In the genomic region with DNA sequence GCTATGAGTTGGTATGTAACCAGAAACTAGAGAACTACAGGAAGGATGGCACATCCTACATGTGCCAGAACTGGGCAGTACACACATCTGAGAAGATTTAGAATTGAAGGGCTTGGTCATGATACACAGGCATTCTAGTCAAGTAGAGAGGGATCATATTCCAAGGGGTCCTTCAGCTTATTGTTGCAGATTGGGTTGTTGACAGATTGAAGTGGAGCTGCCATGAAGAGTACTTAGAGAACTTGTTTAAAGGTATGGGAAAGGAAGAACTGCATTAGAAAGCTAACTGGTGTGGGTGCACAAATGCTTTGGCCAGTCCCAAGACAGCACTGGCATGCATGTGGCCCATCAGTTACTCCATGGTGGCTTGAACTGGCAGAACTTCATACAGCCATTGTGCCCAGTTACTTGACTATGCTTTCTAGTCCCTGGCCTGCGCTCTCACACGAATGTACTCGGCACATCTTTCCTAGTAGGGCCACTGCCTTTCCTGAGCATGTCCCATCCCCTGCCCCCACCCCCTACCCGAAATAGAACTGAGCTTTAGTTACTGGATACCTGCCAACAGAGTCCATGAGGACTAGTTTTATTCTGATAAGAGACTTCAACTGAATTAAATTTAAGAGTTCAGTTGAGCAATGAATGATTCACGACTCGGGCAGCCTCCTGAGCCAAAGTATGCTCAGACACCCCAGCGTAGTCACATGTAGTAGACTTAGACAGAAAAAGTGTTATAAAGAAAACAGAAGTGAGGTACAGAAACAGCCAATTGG, we compare ENCODE assay signal across 16 cellular contexts.
DNase-seq lines count a peak whose midpoint lies in the region; ATAC-seq, FAIRE-seq and TF ChIP-seq lines count a peak whose summit lies in the region.
"Had no signal": no experiment of that assay in that cellular context is flagged by ENCODE, and none has a peak within 500 bp of the region (broad histone marks: within the 10 kb centered on the region; RNA-seq: fewer than 3 reads in every experiment).

No MANE protein-coding gene starts in this region.

- ATAC-seq in left ventricle myocardium superior (peak; percentile 94), HG02981 (IDR thresholded peaks at IDR 0.05; ENCODE audit: unreplicated experiment) (no peak)

- DNase-seq in A172 (ENCODE audit: low spot score) (peak; percentile 38), LHCN-M2 (ENCODE audit: low read depth) (peak; percentile 48), astrocyte (ENCODE audit: low read depth) (peak; percentile 67), left ventricle myocardium superior (peak; percentile 55), small intestine (no peak), nephron progenitor cell (no peak)
- DNase-seq in stimulated activated CD4-positive, alpha-beta T cell treated with anti-CD3 and anti-CD28 coated beads, Interleukin-2, amount 100 ng/mL, for 24 hours, result no peak
- DNase-seq: activated CD4-positive, alpha-beta T cell treated with anti-CD3 and anti-CD28 coated beads for 4 hours; Caco-2; H9; NCI-H1417 treated with DMSO at 0.1 percent for 48 hours; NCI-H748 treated with DMSO at 0.1 percent for 48 hours; ovary had no signal

- H2AFZ ChIP-seq in astrocyte (ENCODE audit: low read depth, low read length), result no peak overlapping the region

- no peaks in the 10 kb centered on the region for H4K20me1 ChIP-seq in astrocyte (ENCODE audit: insufficient read depth, low read length)

- H3K4me1 Mint-ChIP-seq in astrocyte (ENCODE audit: low read depth, unreplicated experiment), result peaks cover 1% of the 10 kb centered on the region
- H3K4me1 Mint-ChIP-seq in nephron progenitor cell, result no peaks in the 10 kb centered on the region
- H3K4me1 Mint-ChIP-seq: H9 had no signal

- H3K4me1 ChIP-seq in astrocyte (ENCODE audit: insufficient read depth, low read length) (peaks cover 3% of the 10 kb centered on the region), small intestine (ENCODE audit: control insufficient read depth in 2 of 2, insufficient read depth in 1 of 2, low read depth in 1 of 2, low read length in 1 of 2) (no peaks in the 10 kb centered on the region)

- peaks cover 8% of the 10 kb centered on the region for H3K9me3 Mint-ChIP-seq in astrocyte (ENCODE audit: unreplicated experiment)
- H3K9me3 Mint-ChIP-seq in nephron progenitor cell, result no peaks in the 10 kb centered on the region
- H3K9me3 Mint-ChIP-seq: dendritic cell treated with granulocyte-macrophage colony-stimulating factor and Interleukin-4, amounts not matched to agents 40 ng/mL and 50 ng/mL, for 4 days; H9; T-helper 1 cell treated with Interleukin-12 subunit alpha and Interleukin-12 subunit beta and Interleukin-4 antibody, amounts not matched to agents 30 μg/mL and 1 μg/mL, for 36 hours had no signal

- no peaks in the 10 kb centered on the region for H3K79me2 ChIP-seq in astrocyte (ENCODE audit: insufficient read depth, low read length)

- no peak overlapping the region for H3K27ac ChIP-seq in astrocyte (ENCODE audit: low read depth, low read length)
- H3K27ac ChIP-seq in small intestine (ENCODE audit: low read depth in 1 of 2, low read length in 1 of 2), result no peak overlapping the region
- H3K27ac ChIP-seq: ovary had no signal

- H3K27ac Mint-ChIP-seq in astrocyte (ENCODE audit: unreplicated experiment) (no peak overlapping the region), nephron progenitor cell (no peak overlapping the region)
- H3K27ac Mint-ChIP-seq: dendritic cell treated with granulocyte-macrophage colony-stimulating factor and Interleukin-4, amounts not matched to agents 40 ng/mL and 50 ng/mL, for 4 days; H9; T-helper 1 cell treated with Interleukin-12 subunit alpha and Interleukin-12 subunit beta and Interleukin-4 antibody, amounts not matched to agents 30 μg/mL and 1 μg/mL, for 36 hours had no signal

- FAIRE-seq in astrocyte (lab: Jason Lieb, UNC) (no peak), small intestine (lab: Jason Lieb, UNC) (no peak)

- no peak overlapping the region for H3K4me3 ChIP-seq in astrocyte (ENCODE audit: insufficient read depth, low read depth, low read length)
- no peak overlapping the region for H3K4me3 ChIP-seq in small intestine (ENCODE audit: low read depth in 1 of 2, low read length in 2 of 2)
- H3K4me3 ChIP-seq: ovary had no signal

- H3K27me3 Mint-ChIP-seq in astrocyte (ENCODE audit: low read depth, unreplicated experiment), result peaks cover 54% of the 10 kb centered on the region
- peaks cover 38% of the 10 kb centered on the region for H3K27me3 Mint-ChIP-seq in nephron progenitor cell (ENCODE audit: low read depth, poor library complexity)
- H3K27me3 Mint-ChIP-seq: dendritic cell treated with granulocyte-macrophage colony-stimulating factor and Interleukin-4, amounts not matched to agents 40 ng/mL and 50 ng/mL, for 4 days had no signal

- no peaks in the 10 kb centered on the region for H3K36me3 ChIP-seq in astrocyte (ENCODE audit: insufficient read depth, low read length)
- no peaks in the 10 kb centered on the region for H3K36me3 ChIP-seq in small intestine (ENCODE audit: control insufficient read depth in 2 of 2, insufficient read depth in 2 of 2, low read length in 2 of 2)
- H3K36me3 ChIP-seq: ovary had no signal

- H3K4me2 ChIP-seq in astrocyte (ENCODE audit: low read length), result no peak overlapping the region

- no peak overlapping the region for H3K4me3 Mint-ChIP-seq in astrocyte (ENCODE audit: unreplicated experiment)
- H3K4me3 Mint-ChIP-seq in nephron progenitor cell, result no peak overlapping the region
- H3K4me3 Mint-ChIP-seq: dendritic cell treated with granulocyte-macrophage colony-stimulating factor and Interleukin-4, amounts not matched to agents 40 ng/mL and 50 ng/mL, for 4 days; H9; T-helper 1 cell treated with Interleukin-12 subunit alpha and Interleukin-12 subunit beta and Interleukin-4 antibody, amounts not matched to agents 30 μg/mL and 1 μg/mL, for 36 hours had no signal

- no peak overlapping the region for H3K9ac ChIP-seq in astrocyte (ENCODE audit: low read length)

- H3K27me3 ChIP-seq in astrocyte (ENCODE audit: insufficient read depth, low read length), result peaks cover 16% of the 10 kb centered on the region
- H3K27me3 ChIP-seq in small intestine (ENCODE audit: control insufficient read depth in 2 of 2, insufficient read depth in 2 of 2, low read length in 2 of 2), result no peaks in the 10 kb centered on the region
- H3K27me3 ChIP-seq: ovary had no signal

- WGBS in small intestine, 3 donors, result 58 to 76% (median 63%) methylated on average over 7 of the region's 7 CpGs

- intact Hi-C loops in left ventricle myocardium superior (cut with micrococcal nuclease), result no loop called here

- TF ChIP-seq CTCF in astrocyte (IDR thresholded peaks at IDR 0.05; ENCODE audit: insufficient read depth, low read depth, low read length) (no peak), nephron progenitor cell (IDR thresholded peaks at IDR 0.05) (no peak)

- H3K36me3 Mint-ChIP-seq in astrocyte (ENCODE audit: low read depth, unreplicated experiment) (peaks cover 2% of the 10 kb centered on the region), nephron progenitor cell (ENCODE audit: low read depth) (no peaks in the 10 kb centered on the region)

- H3K9me3 ChIP-seq in astrocyte (ENCODE audit: insufficient read depth, low read depth, low read length) (no peaks in the 10 kb centered on the region), small intestine (ENCODE audit: control insufficient read depth, low read depth) (no peaks in the 10 kb centered on the region)
- H3K9me3 ChIP-seq: Caco-2, ovary had no signal

Comparison
In these comparisons a context has a peak if more than half of its experiments do, and no peak if none do; other contexts are left out.
1. DNase-seq: peak in A172 (single experiment), LHCN-M2 (single experiment), astrocyte (single experiment) and left ventricle myocardium superior (single experiment); none in stimulated activated CD4-positive, alpha-beta T cell treated with anti-CD3 and anti-CD28 coated beads, Interleukin-2, amount 100 ng/mL, for 24 hours (0 of 2), small intestine (single experiment) and nephron progenitor cell (single experiment).